8 cellular contexts compared by ENCODE assay signal in the genomic region with DNA sequence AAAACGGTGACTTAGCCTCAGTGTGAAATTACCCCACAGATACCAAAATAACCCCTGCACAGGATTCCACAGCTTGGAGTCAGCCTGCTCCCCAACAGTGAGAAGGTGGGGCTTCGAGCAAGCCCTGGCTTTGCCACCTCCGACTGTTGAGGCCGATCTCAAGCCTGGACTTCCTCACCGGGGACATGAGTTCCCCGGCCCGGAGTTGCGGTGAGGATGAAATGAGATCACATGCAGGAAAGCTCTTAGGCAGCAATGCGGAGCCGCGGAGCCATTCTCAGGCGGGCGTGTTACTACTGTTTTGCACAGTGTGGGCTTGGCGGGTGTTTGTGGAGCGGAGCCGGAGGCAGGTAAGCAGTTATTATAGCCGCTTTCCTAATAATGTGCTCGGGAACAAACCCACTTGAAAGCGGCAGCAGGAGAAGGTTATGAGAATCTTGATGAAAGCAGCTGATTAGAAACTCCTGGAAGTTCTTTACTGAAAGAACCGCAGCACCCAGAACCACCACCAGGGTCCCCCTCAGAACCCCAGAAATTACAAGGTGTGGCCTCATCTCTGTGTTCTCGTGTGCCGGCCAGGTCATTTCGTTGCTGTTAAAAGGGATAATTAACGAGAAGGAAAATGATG.
DNase-seq lines count a peak whose midpoint lies in the region; ATAC-seq and TF ChIP-seq lines count a peak whose summit lies in the region.
"Had no signal": no experiment of that assay in that cellular context is flagged by ENCODE, and none has a peak within 500 bp of the region (broad histone marks: within the 10 kb centered on the region; RNA-seq: fewer than 3 reads in every experiment).

No MANE protein-coding gene starts in this region.

- no peak for ATAC-seq in GM19452 (IDR thresholded peaks at IDR 0.05; ENCODE audit: unreplicated experiment)
- ATAC-seq: naive thymus-derived CD8-positive, alpha-beta T cell had no signal

- H3K9me3 ChIP-seq in HEK293 (ENCODE audit: control insufficient read depth, insufficient read depth, low read depth, low read length): no peaks in the 10 kb centered on the region

- DNase-seq in DMS153 treated with DMSO at 0.1 percent for 48 hours (lab: John Stamatoyannopoulos, UW; ENCODE audit: unreplicated experiment) (peak; percentile 38), substantia nigra (lab: John Stamatoyannopoulos, UW) (no peak)
- peak; percentile 65 for DNase-seq in activated effector memory CD4-positive, alpha-beta T cell treated with anti-CD3 and anti-CD28 coated beads, Interleukin-2, amount 50 U/mL, for 16 hours
- no peak for DNase-seq in activated CD8-positive, alpha-beta memory T cell treated with anti-CD3 and anti-CD28 coated beads, Interleukin-2, amount 50 U/mL, for 4 hours
- DNase-seq: naive thymus-derived CD8-positive, alpha-beta T cell had no signal

- no peak overlapping the region for H3K27ac ChIP-seq in HEK293 (ENCODE audit: extremely low read depth, low read depth, low read length)
- H3K27ac ChIP-seq in substantia nigra (ENCODE audit: low read depth, low read length, poor library complexity, severe bottlenecking): no peak overlapping the region

- no peak overlapping the region for H3K4me3 Mint-ChIP-seq in nephron

- H3K36me3 ChIP-seq in HEK293 (ENCODE audit: control insufficient read depth in 2 of 2, insufficient read depth in 1 of 2, low read length in 2 of 2): no peaks in the 10 kb centered on the region

- peaks cover 12% of the 10 kb centered on the region for H3K4me1 Mint-ChIP-seq in nephron

- H3K36me3 Mint-ChIP-seq in nephron (ENCODE audit: low read depth): no peaks in the 10 kb centered on the region
- H3K36me3 Mint-ChIP-seq: naive thymus-derived CD8-positive, alpha-beta T cell had no signal

- POLR2A ChIA-PET in HEK293 (lab: Yijun Ruan, JAX): no interaction called here

- peaks cover 6% of the 10 kb centered on the region for H3K27me3 Mint-ChIP-seq in nephron (ENCODE audit: low read depth)
- H3K27me3 Mint-ChIP-seq: naive thymus-derived CD8-positive, alpha-beta T cell had no signal

- CTCF ChIA-PET in HEK293 (lab: Yijun Ruan, JAX): interaction anchor here (1.2 to 2.5 kb wide), 3 partner anchors 15 to 43 kb away, joined by 4 to 24 read pairs (median 5); no protein-coding TSS in a partner anchor

- H3K4me3 ChIP-seq in HEK293 (ENCODE audit: low read depth, low read length): no peak overlapping the region

- no peak for TF ChIP-seq CTCF in HEK293 (tag by site-specific recombination; IDR thresholded peaks at IDR 0.05)
- TF ChIP-seq CTCF in nephron (IDR thresholded peaks at IDR 0.05; ENCODE audit: unreplicated experiment in 3 of 3): peak; percentile 16 to 37 (median 31)

- H3K9me3 Mint-ChIP-seq in nephron: no peaks in the 10 kb centered on the region
- H3K9me3 Mint-ChIP-seq: naive thymus-derived CD8-positive, alpha-beta T cell had no signal

- H3K27ac Mint-ChIP-seq in nephron: no peak overlapping the region

- H3K4me1 ChIP-seq in HEK293 (ENCODE audit: control insufficient read depth, insufficient read depth, low read length): peaks cover 11% of the 10 kb centered on the region

TF ChIP-seq in HEK293, 187 proteins besides CTCF, POLR2A, EP300 and RAD21:
- no peak for TF ChIP-seq SP3 (tag by site-specific recombination; IDR thresholded peaks at IDR 0.05)
- peak; percentile 61 for TF ChIP-seq GLIS1 (tag by site-specific recombination; IDR thresholded peaks at IDR 0.05)
- TF ChIP-seq OSR2 (tag by site-specific recombination; IDR thresholded peaks at IDR 0.05): peak; percentile 36; the same call in 1 of the 2 replicates
TF ChIP-seq in HEK293: peak in this region for 2.

Comparison
In these comparisons a context has a peak if more than half of its experiments do, and no peak if none do; other contexts are left out.
1. DNase-seq: peak in DMS153 treated with DMSO at 0.1 percent for 48 hours (single experiment) and activated effector memory CD4-positive, alpha-beta T cell treated with anti-CD3 and anti-CD28 coated beads, Interleukin-2, amount 50 U/mL, for 16 hours (single experiment); none in substantia nigra (0 of 49) and activated CD8-positive, alpha-beta memory T cell treated with anti-CD3 and anti-CD28 coated beads, Interleukin-2, amount 50 U/mL, for 4 hours (single experiment).